In genomic region chr5:56852228-56853000, GRCh38 we compare ENCODE assay signal across 12 cellular contexts. TPM values are rescaled to one million over a fixed set of nuclear protein-coding genes. Genes with fewer than 3 reads are reported as not detected.
DNase-seq lines count a peak whose midpoint lies in the region; ATAC-seq, FAIRE-seq and TF ChIP-seq lines count a peak whose summit lies in the region.
"Had no signal": no experiment of that assay in that cellular context is flagged by ENCODE, and none has a peak within 500 bp of the region (broad histone marks: within the 10 kb centered on the region; RNA-seq: fewer than 3 reads in every experiment).

No MANE protein-coding gene starts in this region.

- H3K36me3 ChIP-seq in astrocyte (ENCODE audit: insufficient read depth, low read length) (no peaks in the 10 kb centered on the region), kidney (ENCODE audit: control insufficient read depth in 1 of 2, insufficient read depth in 2 of 2, low read length in 2 of 2) (no peaks in the 10 kb centered on the region)

- peak; percentile 65 for FAIRE-seq in astrocyte (lab: Jason Lieb, UNC)
- FAIRE-seq in kidney (lab: Jason Lieb, UNC) = peak; percentile 68

- H3K9ac ChIP-seq in H9 (ENCODE audit: extremely low read depth, insufficient read length, low read length) (no peak overlapping the region), astrocyte (ENCODE audit: low read length) (no peak overlapping the region), kidney (ENCODE audit: low read length in 2 of 2) (no peak overlapping the region)

- H2AK5ac ChIP-seq in H9 (ENCODE audit: insufficient read length, low read length) = no peak overlapping the region

- no peak overlapping the region for H4K91ac ChIP-seq in H9 (ENCODE audit: insufficient read length, low read depth, low read length)

- H3K18ac ChIP-seq in H9 (ENCODE audit: insufficient read length, low read depth, low read length) = no peak overlapping the region

- H3K4me1 ChIP-seq in H9 (ENCODE audit: insufficient read depth, low read length) (no peaks in the 10 kb centered on the region; the same call in 1 of the 2 replicates), astrocyte (ENCODE audit: insufficient read depth, low read length) (peaks cover 4% of the 10 kb centered on the region), kidney (ENCODE audit: control insufficient read depth in 1 of 2, insufficient read depth in 1 of 2, low read depth in 1 of 2, low read length in 2 of 2) (peaks cover 28 to 37% of the 10 kb centered on the region in 2 donors)

- H2BK120ac ChIP-seq in H9 (ENCODE audit: low read depth, low read length, poor library complexity, severe bottlenecking) = no peak overlapping the region

- no peaks in the 10 kb centered on the region for H4K20me1 ChIP-seq in H9 (ENCODE audit: control insufficient read depth, insufficient read depth, insufficient read length)
- H4K20me1 ChIP-seq in astrocyte (ENCODE audit: insufficient read depth, low read length) = peaks cover 48% of the 10 kb centered on the region

- H3K79me2 ChIP-seq in H9 (ENCODE audit: insufficient read depth, low read length) = no peaks in the 10 kb centered on the region
- H3K79me2 ChIP-seq in astrocyte (ENCODE audit: insufficient read depth, low read length) = peaks cover 53% of the 10 kb centered on the region

- peak overlapping the region in 2 of 3 experiments; percentile 62 to 88; a peak in 3 of 7 replicates for H3K27ac Mint-ChIP-seq in H9
- no peak overlapping the region for H3K27ac Mint-ChIP-seq in astrocyte (ENCODE audit: unreplicated experiment)

- H3K4me1 Mint-ChIP-seq in H9 (peaks cover 20 to 31% of the 10 kb centered on the region in 2 experiments), astrocyte (ENCODE audit: low read depth, unreplicated experiment) (peaks cover 19% of the 10 kb centered on the region)

- no peak overlapping the region for H4K8ac ChIP-seq in H9 (replicated peaks; ENCODE audit: insufficient read length, low read depth, low read length)

- H2BK12ac ChIP-seq in H9 (ENCODE audit: insufficient read length, low read depth, low read length) = no peak overlapping the region

- H3K79me1 ChIP-seq in H9 (ENCODE audit: insufficient read depth, low read depth, low read length, poor library complexity, severe bottlenecking) = no peaks in the 10 kb centered on the region

- H3K27me3 ChIP-seq in H9 (ENCODE audit: insufficient read depth, low read length) (no peaks in the 10 kb centered on the region), astrocyte (ENCODE audit: insufficient read depth, low read length) (no peaks in the 10 kb centered on the region)
- H3K27me3 ChIP-seq: testis had no signal

- no peaks in the 10 kb centered on the region for H3K9me3 ChIP-seq in H9 (ENCODE audit: control insufficient read depth, low read depth, low read length)
- no peaks in the 10 kb centered on the region for H3K9me3 ChIP-seq in astrocyte (ENCODE audit: insufficient read depth, low read depth, low read length)
- H3K9me3 ChIP-seq in kidney (ENCODE audit: control insufficient read depth in 1 of 2, low read length in 2 of 2) = no peaks in the 10 kb centered on the region
- H3K9me3 ChIP-seq: testis had no signal

- no peak overlapping the region for H3K4ac ChIP-seq in H9 (ENCODE audit: low read depth, low read length)

- no peak overlapping the region for H3K23ac ChIP-seq in H9 (ENCODE audit: insufficient read length, low read depth, low read length)

- H2BK20ac ChIP-seq in H9 (ENCODE audit: low read depth, low read length, poor library complexity, severe bottlenecking) = no peak overlapping the region

- no peaks in the 10 kb centered on the region for H3K9me3 Mint-ChIP-seq in H9
- no peaks in the 10 kb centered on the region for H3K9me3 Mint-ChIP-seq in astrocyte (ENCODE audit: unreplicated experiment)

- no peak overlapping the region for H2AFZ ChIP-seq in H9 (ENCODE audit: low read length)
- no peak overlapping the region for H2AFZ ChIP-seq in astrocyte (ENCODE audit: low read depth, low read length)

- DNase-seq in AG10803 (ENCODE audit: low read depth) (peak; percentile 20), H9 (no peak), astrocyte (ENCODE audit: low read depth) (peak; percentile 56), kidney (no peak)
- no peak for DNase-seq in stimulated activated CD4-positive, alpha-beta T cell treated with anti-CD3 and anti-CD28 coated beads, Interleukin-1b, Interleukin-23, amount 100 ng/mL, for 48 hours
- DNase-seq: NCI-H446; stimulated activated CD4-positive, alpha-beta T cell treated with anti-CD3 and anti-CD28 coated beads, Interleukin-2, amount 100 ng/mL, for 48 hours; testis had no signal

- H3K4me3 ChIP-seq in AG10803 (ENCODE audit: low read length) = no peak overlapping the region
- H3K4me3 ChIP-seq in astrocyte (ENCODE audit: insufficient read depth, low read depth, low read length) = no peak overlapping the region
- H3K4me3 ChIP-seq in kidney (ENCODE audit: low read length in 2 of 2) = peak overlapping the region in 1 of 2 donors; percentile 20
- H3K4me3 ChIP-seq: testis had no signal

- no peak overlapping the region for H3K27ac ChIP-seq in H9 (ENCODE audit: insufficient read length, low read depth, low read length)
- no peak overlapping the region for H3K27ac ChIP-seq in astrocyte (ENCODE audit: low read depth, low read length)
- H3K27ac ChIP-seq in kidney (ENCODE audit: low read depth in 2 of 2, low read length in 2 of 2) = peak overlapping the region in 1 of 2 donors; percentile 68
- H3K27ac ChIP-seq: coronary artery had no signal

- no peak overlapping the region for H4K5ac ChIP-seq in H9 (ENCODE audit: insufficient read length, low read depth, low read length)

- no peaks in the 10 kb centered on the region for H3K23me2 ChIP-seq in H9 (ENCODE audit: insufficient read length, low read depth, low read length, poor library complexity, severe bottlenecking)

- TF ChIP-seq CTCF in AG10803 (conservative IDR thresholded peaks at IDR 0.05; ENCODE audit: low read length) = no peak
- no peak for TF ChIP-seq CTCF in H9 (conservative IDR thresholded peaks at IDR 0.05)
- TF ChIP-seq CTCF in astrocyte (IDR thresholded peaks at IDR 0.05; ENCODE audit: insufficient read depth, low read depth, low read length) = no peak
- TF ChIP-seq CTCF in kidney (IDR thresholded peaks at IDR 0.05; ENCODE audit: borderline replicate concordance, extremely low read depth, insufficient read depth) = no peak

- no peak overlapping the region for H3T11ph ChIP-seq in H9 (ENCODE audit: low read length)

- no peak overlapping the region for H3K14ac ChIP-seq in H9 (ENCODE audit: insufficient read depth, low read length)

- no peak for ATAC-seq in HG03571 (IDR thresholded peaks at IDR 0.05; ENCODE audit: unreplicated experiment)
- no peak for ATAC-seq in HG03159 (IDR thresholded peaks at IDR 0.05; ENCODE audit: unreplicated experiment)
- ATAC-seq in HG03354 (IDR thresholded peaks at IDR 0.05; ENCODE audit: poor library complexity, severe bottlenecking, unreplicated experiment) = no peak

- H3K4me2 ChIP-seq in H9 (ENCODE audit: insufficient read depth, insufficient read length, low read length) = no peak overlapping the region
- H3K4me2 ChIP-seq in astrocyte (ENCODE audit: low read length) = no peak overlapping the region

- intact Hi-C loops in kidney (cut with DNase I) = no loop called here

- no CpG with 5 or more reads among the region's 3 CpGs for WGBS in H9 (ENCODE audit: extremely low coverage, insufficient read length, low lambda C conversion rate)

- H3K56ac ChIP-seq in H9 (ENCODE audit: insufficient read length, low read depth, low read length) = no peak overlapping the region

- no peak overlapping the region for H3K4me3 Mint-ChIP-seq in H9
- H3K4me3 Mint-ChIP-seq in astrocyte (ENCODE audit: unreplicated experiment) = no peak overlapping the region

- H3K27me3 Mint-ChIP-seq in H9 (ENCODE audit: low read depth) (no peaks in the 10 kb centered on the region), astrocyte (ENCODE audit: low read depth, unreplicated experiment) (no peaks in the 10 kb centered on the region)

- no peak overlapping the region for H2BK15ac ChIP-seq in H9 (ENCODE audit: low read depth, low read length)

- H3K36me3 Mint-ChIP-seq in H9 (ENCODE audit: insufficient read depth in 1 of 3, low read depth in 3 of 3) = no peaks in the 10 kb centered on the region
- H3K36me3 Mint-ChIP-seq in astrocyte (ENCODE audit: low read depth, unreplicated experiment) = no peaks in the 10 kb centered on the region

- no peak overlapping the region for H2BK5ac ChIP-seq in H9 (ENCODE audit: insufficient read length, low read length)

RNA-seq across cellular contexts. Expression of gene MAP3K1, which starts 37.1 kb away (rescaled TPM):
- total RNA-seq in H9 (2021) = 11.1 TPM in 2 replicates
- 9.5 and 10.4 TPM in 2 replicates for total RNA-seq in astrocyte
- total RNA-seq in kidney = 64.0 TPM
- 8.1 TPM for polyA plus RNA-seq in kidney (ENCODE audit: insufficient read depth, low read depth, low replicate concordance)

RNA-seq across cellular contexts. Expression of gene SETD9, which starts 57.0 kb away (rescaled TPM):
- 15.1 and 15.7 TPM in 2 replicates for total RNA-seq in H9 (2021)
- total RNA-seq in astrocyte = 9.7 and 12.2 TPM in 2 replicates
- total RNA-seq in kidney = 9.3 TPM
- 8.0 TPM for polyA plus RNA-seq in kidney (ENCODE audit: insufficient read depth, low read depth, low replicate concordance)

Comparison
In these comparisons a context has a peak if more than half of its experiments do, and no peak if none do; other contexts are left out.
1. DNase-seq: peak in AG10803 (single experiment) and astrocyte (single experiment); none in H9 (single experiment), kidney (single experiment) and stimulated activated CD4-positive, alpha-beta T cell treated with anti-CD3 and anti-CD28 coated beads, Interleukin-1b, Interleukin-23, amount 100 ng/mL, for 48 hours (single experiment).